Comparison of ENCODE assay signal across 8 cellular contexts in the genomic region with DNA sequence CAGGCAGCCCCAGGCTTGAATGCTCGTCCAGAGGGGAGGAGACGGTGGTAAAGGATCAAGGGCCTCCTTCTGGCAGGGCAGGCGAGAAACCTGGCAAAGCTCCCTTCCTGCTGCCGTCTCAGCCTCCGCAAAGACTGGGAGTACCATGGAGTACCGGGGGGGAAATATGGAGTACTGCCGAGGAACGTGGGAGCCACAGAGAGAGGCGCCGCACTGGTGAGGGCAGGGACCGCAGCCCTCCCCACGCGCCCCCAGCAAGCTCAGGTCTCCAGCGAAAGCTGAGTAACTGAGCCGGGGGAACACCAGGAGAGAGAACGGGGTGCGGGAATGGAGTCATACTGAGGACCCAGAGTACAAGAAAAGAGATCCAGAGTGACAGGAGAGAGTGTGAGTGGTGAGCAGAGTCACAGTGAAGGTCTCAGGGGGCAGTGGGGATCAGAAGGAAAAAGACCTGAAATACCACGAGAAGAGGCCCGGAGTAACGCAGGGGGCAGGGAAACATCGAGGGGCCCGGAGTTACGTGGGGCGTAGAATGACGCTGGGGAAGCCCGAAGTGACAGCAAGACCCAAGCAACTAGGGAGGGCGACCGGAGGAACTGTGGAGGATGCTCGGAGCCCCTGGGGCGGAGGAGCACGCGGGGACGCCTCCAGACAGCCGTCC.
DNase-seq lines count a peak whose midpoint lies in the region; ATAC-seq and TF ChIP-seq lines count a peak whose summit lies in the region.

No MANE protein-coding gene starts in this region.

- peak; percentile 68 for DNase-seq in Ammon's horn (ENCODE audit: low spot score)
- DNase-seq in SKM-1 (lab: John Stamatoyannopoulos, UW; ENCODE audit: unreplicated experiment): peak; percentile 31
- peak; percentile 58 to 70 for DNase-seq in T47D (ENCODE audit: low read depth in 1 of 2, low spot score in 1 of 2)
- peak; percentile 66 for DNase-seq in islet precursor cell
- peak; percentile 66 for DNase-seq in stimulated activated CD4-positive, alpha-beta T cell treated with anti-CD3 and anti-CD28 coated beads, Interleukin-15, amount 100 ng/mL, for 24 hours

- in situ Hi-C loops in T47D (cut with HindIII; ENCODE audit: low pct_unique_long_range_greater_than_20kb, low sequenced_read_pairs): no loop called here

- peak; percentile 20 for ATAC-seq in HG03521 (IDR thresholded peaks at IDR 0.05; ENCODE audit: unreplicated experiment)
- no peak for ATAC-seq in HG03442 (IDR thresholded peaks at IDR 0.05; ENCODE audit: unreplicated experiment)

- TF ChIP-seq POLR2A in GM19099 (IDR thresholded peaks at IDR 0.05; ENCODE audit: extremely low read depth, insufficient read length, low read depth): peak; percentile 37
